ENCODE assay signal across 16 cellular contexts in the genomic region with DNA sequence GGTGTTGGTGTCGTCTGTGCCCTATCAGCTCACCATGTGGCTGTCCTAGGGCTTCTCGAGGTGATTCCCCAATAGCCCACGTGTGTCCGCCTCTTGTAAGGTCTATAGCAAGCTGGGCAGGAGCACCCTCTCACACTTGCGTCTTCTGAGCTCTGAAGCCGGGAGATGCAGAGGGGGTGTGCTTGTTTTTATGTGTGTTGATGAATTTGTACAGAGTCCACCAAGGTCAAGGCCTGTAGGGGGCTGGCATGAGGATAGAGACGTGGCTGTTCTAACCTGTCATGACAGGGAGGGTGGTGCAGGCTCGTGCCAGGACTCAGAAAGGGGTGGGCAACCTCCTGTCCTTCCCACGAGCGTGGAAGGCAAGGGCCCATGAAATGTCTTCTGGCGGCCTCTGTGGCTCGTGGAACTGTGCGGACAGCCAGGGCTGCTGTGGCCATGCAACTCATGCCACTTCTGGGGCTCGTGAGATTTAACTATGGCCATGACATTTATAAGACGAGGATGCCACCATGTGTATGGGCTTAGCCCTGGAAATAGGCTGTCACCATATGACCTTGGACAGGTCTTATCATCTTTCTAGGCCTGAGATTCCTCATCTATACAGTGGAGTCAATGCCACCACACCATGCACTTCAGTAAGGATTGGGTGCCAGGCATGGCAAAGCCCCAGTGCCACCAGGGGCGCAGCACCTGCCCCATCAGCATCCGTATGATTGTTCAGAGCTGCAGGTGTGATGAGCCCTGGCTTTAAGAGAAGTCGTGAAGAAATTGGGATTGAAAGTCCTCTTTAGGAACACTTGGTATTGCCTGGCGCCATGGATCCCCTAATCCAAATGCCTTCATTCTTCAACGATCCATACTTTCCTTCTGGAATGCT. TPM values are rescaled to one million over a fixed set of nuclear protein-coding genes. Genes with fewer than 3 reads are reported as not detected.
A peak's percentile ranks its signal among the peaks of the same experiment; 100 is the strongest.
DNase-seq lines count a peak whose midpoint lies in the region; ATAC-seq and TF ChIP-seq lines count a peak whose summit lies in the region.
"Had no signal": no experiment of that assay in that cellular context is flagged by ENCODE, and none has a peak within 500 bp of the region (broad histone marks: within the 10 kb centered on the region; RNA-seq: fewer than 3 reads in every experiment).

No MANE protein-coding gene starts in this region.

- no peak overlapping the region for H3K4me3 Mint-ChIP-seq in glutamatergic neuron (ENCODE audit: unreplicated experiment)
- H3K4me3 Mint-ChIP-seq: IgD-negative memory B cell had no signal

- H3K27ac ChIP-seq in angular gyrus (ENCODE audit: low read depth, low read length) (peak overlapping the region; percentile 48), osteoblast (ENCODE audit: low read depth, low read length) (no peak overlapping the region)
- H3K27ac ChIP-seq: C4-2B, HL-60, PC-9 had no signal

- no peaks in the 10 kb centered on the region for H4K20me1 ChIP-seq in osteoblast (ENCODE audit: insufficient read depth, low read length)

- no peaks in the 10 kb centered on the region for H3K4me1 ChIP-seq in osteoblast (ENCODE audit: insufficient read depth, low read length)

- no peaks in the 10 kb centered on the region for H3K79me2 ChIP-seq in osteoblast (ENCODE audit: insufficient read depth, low read length)

- ATAC-seq in activated naive CD4-positive, alpha-beta T cell treated with anti-CD3 and anti-CD28 coated beads, Interleukin-2, amount 50 U/mL, for 72 hours: no peak
- ATAC-seq in GM21825 (IDR thresholded peaks at IDR 0.05; ENCODE audit: unreplicated experiment): no peak

- H3K36me3 Mint-ChIP-seq in glutamatergic neuron (ENCODE audit: unreplicated experiment): peaks cover 5% of the 10 kb centered on the region
- peaks cover 0 to 6% of the 10 kb centered on the region in 2 donors for H3K36me3 Mint-ChIP-seq in activated naive CD4-positive, alpha-beta T cell treated with anti-CD3 and anti-CD28 coated beads, Interleukin-2, amount 50 U/mL, for 72 hours
- H3K36me3 Mint-ChIP-seq: IgD-negative memory B cell had no signal

- no peak overlapping the region for H3K27ac Mint-ChIP-seq in glutamatergic neuron (ENCODE audit: unreplicated experiment)
- no peak overlapping the region for H3K27ac Mint-ChIP-seq in activated naive CD4-positive, alpha-beta T cell treated with anti-CD3 and anti-CD28 coated beads, Interleukin-2, amount 50 U/mL, for 72 hours
- H3K27ac Mint-ChIP-seq: IgD-negative memory B cell had no signal

- H3K4me3 ChIP-seq in LNCaP clone FGC (ENCODE audit: low read depth, low read length) (no peak overlapping the region), osteoblast (ENCODE audit: insufficient read depth, low read length) (no peak overlapping the region)
- H3K4me3 ChIP-seq: GM12878, MG63, PC-9 had no signal

- DNase-seq in LNCaP clone FGC (ENCODE audit: low read depth): no peak
- no peak for DNase-seq in glutamatergic neuron
- DNase-seq in osteoblast (ENCODE audit: insufficient read length, low spot score, missing footprints): peak; percentile 60
- DNase-seq in NCI-H2081 treated with DMSO at 0.1 percent for 48 hours (lab: John Stamatoyannopoulos, UW): no peak
- no peak for DNase-seq in activated naive CD4-positive, alpha-beta T cell treated with anti-CD3 and anti-CD28 coated beads, Interleukin-2, amount 50 U/mL, for 72 hours (ENCODE audit: low spot score in 2 of 2)
- DNase-seq: GF-D8, NCI-H1048 had no signal

- peaks cover 12% of the 10 kb centered on the region for H3K27me3 Mint-ChIP-seq in glutamatergic neuron (ENCODE audit: unreplicated experiment)

- no peaks in the 10 kb centered on the region for H3K36me3 ChIP-seq in osteoblast (ENCODE audit: insufficient read depth, low read length)
- H3K36me3 ChIP-seq: MG63 had no signal

- peak; percentile 16; the same call in 1 of the 2 replicates for TF ChIP-seq CTCF in LNCaP clone FGC (IDR thresholded peaks at IDR 0.05; ENCODE audit: control insufficient read depth, extremely low read depth, insufficient read depth)
- TF ChIP-seq CTCF in glutamatergic neuron (IDR thresholded peaks at IDR 0.05; ENCODE audit: partially characterized antibody, unreplicated experiment): peak; percentile 13
- TF ChIP-seq CTCF in osteoblast (IDR thresholded peaks at IDR 0.05; ENCODE audit: extremely low read depth, low read depth, low read length): no peak

- peaks cover 27% of the 10 kb centered on the region for H3K27me3 ChIP-seq in osteoblast (ENCODE audit: insufficient read depth, low read length)
- H3K27me3 ChIP-seq: MG63 had no signal

- no peaks in the 10 kb centered on the region for H3K9me3 ChIP-seq in osteoblast (ENCODE audit: low read depth, low read length)
- H3K9me3 ChIP-seq: MG63 had no signal

- H3K9me3 Mint-ChIP-seq in glutamatergic neuron (ENCODE audit: unreplicated experiment): peaks cover 4% of the 10 kb centered on the region
- H3K9me3 Mint-ChIP-seq in activated naive CD4-positive, alpha-beta T cell treated with anti-CD3 and anti-CD28 coated beads, Interleukin-2, amount 50 U/mL, for 72 hours: no peaks in the 10 kb centered on the region
- H3K9me3 Mint-ChIP-seq: H9, IgD-negative memory B cell had no signal

- no peak overlapping the region for H2AFZ ChIP-seq in osteoblast (ENCODE audit: low read length)
- H2AFZ ChIP-seq: PC-9 had no signal

- H3K4me1 Mint-ChIP-seq in glutamatergic neuron (ENCODE audit: low read depth, unreplicated experiment): peaks cover 39% of the 10 kb centered on the region

- no peak overlapping the region for H3K4me2 ChIP-seq in osteoblast (ENCODE audit: insufficient read depth, low read length)
- H3K4me2 ChIP-seq: PC-9 had no signal

RNA-seq across cellular contexts. Expression of gene OLFM1, which starts 2.3 kb away (rescaled TPM):
- total RNA-seq in glutamatergic neuron (ENCODE audit: unreplicated experiment) (387 TPM), osteoblast (under 0.01 and 0.29 TPM in 2 replicates)
- not detected for total RNA-seq in activated naive CD4-positive, alpha-beta T cell treated with anti-CD3 and anti-CD28 coated beads, Interleukin-2, amount 50 U/mL, for 72 hours
- total RNA-seq: GM12878, PC-9 had no signal

Comparison
In these comparisons a context has a peak if more than half of its experiments do, and no peak if none do; other contexts are left out.
1. RNA of gene OLFM1, which starts 2.3 kb away (total RNA-seq): 387 TPM in glutamatergic neuron (single experiment); not detected in activated naive CD4-positive, alpha-beta T cell treated with anti-CD3 and anti-CD28 coated beads, Interleukin-2, amount 50 U/mL, for 72 hours and under 0.01 to 0.29 TPM in osteoblast; every median in the first group is over 100 times any median in the second.